In genomic region chr3:100087203-100087602, GRCh38 we compare ENCODE assay signal across 8 cellular contexts. TPM values are rescaled to one million over a fixed set of nuclear protein-coding genes. Genes with fewer than 3 reads are reported as not detected.
DNase-seq lines count a peak whose midpoint lies in the region; ATAC-seq lines count a peak whose summit lies in the region.

No MANE protein-coding gene starts in this region.

- no peaks in the 10 kb centered on the region for H3K36me3 ChIP-seq in mesodermal cell (ENCODE audit: control insufficient read depth, insufficient read depth, low read length)

- peak; percentile 89 for ATAC-seq in GM18511 (IDR thresholded peaks at IDR 0.05; ENCODE audit: unreplicated experiment)

- H3K4me3 ChIP-seq in mesodermal cell (ENCODE audit: extremely low read depth, insufficient read depth, low read length, poor library complexity, severe bottlenecking): no peak overlapping the region

- peak overlapping the region; percentile 57 for H3K27ac ChIP-seq in mesodermal cell (ENCODE audit: low read depth, low read length, severe bottlenecking)

- DNase-seq in HCEC 1CT (peak; percentile 61), RPMI7951 (ENCODE audit: low read depth) (peak; percentile 87), DMS 273 treated with DMSO at 0.1 percent for 48 hours (lab: John Stamatoyannopoulos, UW) (no peak), medulla oblongata (ENCODE audit: extremely low spot score) (no peak), islet precursor cell (no peak), SHP77 (lab: John Stamatoyannopoulos, UW) (no peak)

- H3K9me3 ChIP-seq in mesodermal cell (ENCODE audit: control insufficient read depth, low read length): no peaks in the 10 kb centered on the region

- H3K4me1 ChIP-seq in mesodermal cell (ENCODE audit: control insufficient read depth, insufficient read depth, low read length, poor library complexity, severe bottlenecking): peaks cover 21% of the 10 kb centered on the region

RNA-seq across cellular contexts. Expression of gene FILIP1L, which starts 27.1 kb away (rescaled TPM):
- total RNA-seq in RPMI7951 (2014; rRNA removed; shearing (Covaris generic)): under 0.01 TPM in 1 of 2 replicates, not detected in the other
- polyA plus RNA-seq in mesodermal cell (2013, experiment 1 of 2): 33.5 TPM
- polyA plus RNA-seq in mesodermal cell (2013, experiment 2 of 2): 33.0 TPM

Comparison
In these comparisons a context has a peak if more than half of its experiments do, and no peak if none do; other contexts are left out.
1. DNase-seq: peak in HCEC 1CT (single experiment) and RPMI7951 (single experiment); none in DMS 273 treated with DMSO at 0.1 percent for 48 hours (single experiment), medulla oblongata (single experiment), islet precursor cell (single experiment) and SHP77 (0 of 2).